18 cellular contexts compared by ENCODE assay signal in genomic region chr10:71262817-71263216, GRCh38. TPM values are rescaled to one million over a fixed set of nuclear protein-coding genes. Genes with fewer than 3 reads are reported as not detected.
A peak's percentile ranks its signal among the peaks of the same experiment; 100 is the strongest.
DNase-seq lines count a peak whose midpoint lies in the region; ATAC-seq and TF ChIP-seq lines count a peak whose summit lies in the region.
"Had no signal": no experiment of that assay in that cellular context is flagged by ENCODE, and none has a peak within 500 bp of the region (broad histone marks: within the 10 kb centered on the region; RNA-seq: fewer than 3 reads in every experiment).

No MANE protein-coding gene starts in this region.

- peak overlapping the region; percentile 86 for H3K18ac ChIP-seq in trophoblast cell (ENCODE audit: low read length)

- H2AFZ ChIP-seq in trophoblast cell (ENCODE audit: insufficient read depth, low read length, poor library complexity): peak overlapping the region; percentile 58

- peaks cover 39% of the 10 kb centered on the region for H3K79me1 ChIP-seq in trophoblast cell (ENCODE audit: low read length)

- no peak overlapping the region for H3K9ac ChIP-seq in BLaER1
- H3K9ac ChIP-seq in trophoblast cell (ENCODE audit: low read length): no peak overlapping the region

- H2AK5ac ChIP-seq in trophoblast cell (ENCODE audit: low read length): peak overlapping the region; percentile 92

- intact Hi-C loops in vagina (cut with DNase I): loop anchor here (10.0 kb wide), 1 partner anchor 48 kb away; the partner anchor contains the start of gene UNC5B

- CTCF ChIA-PET in RWPE1 (lab: Yijun Ruan, JAX): no interaction called here

- H3K14ac ChIP-seq in trophoblast cell (ENCODE audit: low read length): peak overlapping the region; percentile 74

- no peak overlapping the region for H3K23ac ChIP-seq in trophoblast cell (ENCODE audit: low read length)

- H3K9me3 ChIP-seq in BLaER1: no peaks in the 10 kb centered on the region
- no peaks in the 10 kb centered on the region for H3K9me3 ChIP-seq in right atrium auricular region
- no peaks in the 10 kb centered on the region for H3K9me3 ChIP-seq in trophoblast cell (ENCODE audit: insufficient read depth, low read depth, low read length)
- H3K9me3 ChIP-seq in vagina: no peaks in the 10 kb centered on the region
- H3K9me3 ChIP-seq: suprapubic skin had no signal

- no peak for TF ChIP-seq POLR2A in vagina (IDR thresholded peaks at IDR 0.05)

- peak overlapping the region; percentile 93 for H4K91ac ChIP-seq in trophoblast cell (ENCODE audit: low read depth, low read length)

- H2BK12ac ChIP-seq in trophoblast cell (ENCODE audit: low read length): peak overlapping the region; percentile 76

- peak overlapping the region; percentile 87 for H2BK120ac ChIP-seq in trophoblast cell (ENCODE audit: insufficient read depth, low read length, poor library complexity)

- POLR2A ChIA-PET in RWPE1 (lab: Yijun Ruan, JAX; ENCODE audit: low non-redundant PET): no interaction called here

- peaks cover 19% of the 10 kb centered on the region for H3K79me2 ChIP-seq in trophoblast cell (ENCODE audit: control insufficient read depth, insufficient read depth, low read length, poor library complexity)

- H3K4me2 ChIP-seq in BLaER1: peak overlapping the region; percentile 70
- H3K4me2 ChIP-seq in trophoblast cell (ENCODE audit: low read length): no peak overlapping the region

- no peak for ATAC-seq in HG02678 (IDR thresholded peaks at IDR 0.05; ENCODE audit: unreplicated experiment)
- ATAC-seq: activated CD4-positive, alpha-beta T cell treated with anti-CD3 and anti-CD28 coated beads for 36 hours; activated naive CD4-positive, alpha-beta T cell treated with anti-CD3 and anti-CD28 coated beads, Interleukin-2, amount 50 U/mL, for 72 hours had no signal

- H4K20me1 ChIP-seq in BLaER1: no peaks in the 10 kb centered on the region

- H4K8ac ChIP-seq in trophoblast cell (ENCODE audit: low read depth, low read length): peak overlapping the region; percentile 69

- peak overlapping the region; percentile 78 for H2BK5ac ChIP-seq in trophoblast cell (ENCODE audit: low read depth, low read length, poor library complexity)

- TF ChIP-seq CTCF in RWPE1 (conservative IDR thresholded peaks at IDR 0.05; ENCODE audit: low read depth): no peak
- no peak for TF ChIP-seq CTCF in right atrium auricular region (IDR thresholded peaks at IDR 0.05)
- no peak for TF ChIP-seq CTCF in vagina (IDR thresholded peaks at IDR 0.05)

- DNase-seq in RWPE1 (ENCODE audit: low spot score) (no peak), right atrium auricular region (ENCODE audit: low spot score) (no peak), trophoblast cell (no peak), vagina (ENCODE audit: extremely low spot score in 2 of 2) (no peak), HT-29 (ENCODE audit: low spot score) (no peak)
- DNase-seq: activated CD4-positive, alpha-beta T cell treated with anti-CD3 and anti-CD28 coated beads for 36 hours; CD4-positive, alpha-beta memory T cell; foreskin fibroblast; GF-D8; NCI-H187 treated with DMSO at 0.1 percent for 48 hours; NCI-H774; SHP77 treated with DMSO at 0.1 percent for 48 hours; T-helper 1 cell had no signal

- no peak overlapping the region for H3K27ac ChIP-seq in BLaER1
- H3K27ac ChIP-seq in RWPE1: peak overlapping the region; percentile 99
- peak overlapping the region; percentile 81 to 82 for H3K27ac ChIP-seq in right atrium auricular region
- H3K27ac ChIP-seq in trophoblast cell (ENCODE audit: low read depth, low read length): peak overlapping the region; percentile 73
- no peak overlapping the region for H3K27ac ChIP-seq in vagina
- H3K27ac ChIP-seq: suprapubic skin had no signal

- WGBS in trophoblast cell (ENCODE audit: extremely low coverage, insufficient coverage, insufficient read length): no CpG with 5 or more reads among the region's 5 CpGs

- no peak overlapping the region for H4K12ac ChIP-seq in trophoblast cell (ENCODE audit: low read depth, low read length)

- no peaks in the 10 kb centered on the region for H3K36me3 ChIP-seq in BLaER1
- no peaks in the 10 kb centered on the region for H3K36me3 ChIP-seq in right atrium auricular region
- H3K36me3 ChIP-seq in trophoblast cell (ENCODE audit: control insufficient read depth in 1 of 2, insufficient read depth in 2 of 2, low read length in 2 of 2): peaks cover 12 to 13% of the 10 kb centered on the region in 2 experiments
- H3K36me3 ChIP-seq in vagina: no peaks in the 10 kb centered on the region
- H3K36me3 ChIP-seq: suprapubic skin had no signal

- peak overlapping the region; percentile 57 for H3K4ac ChIP-seq in trophoblast cell (ENCODE audit: low read depth, low read length)

- H3K4me1 ChIP-seq in BLaER1 (peaks cover 82% of the 10 kb centered on the region), right atrium auricular region (peaks cover 0 to 90% of the 10 kb centered on the region in 2 donors), trophoblast cell (ENCODE audit: control insufficient read depth in 1 of 2, insufficient read depth in 2 of 2, low read length in 2 of 2) (peaks cover 53 to 74% of the 10 kb centered on the region in 2 experiments), vagina (peaks cover 69% of the 10 kb centered on the region)

- H3K27me3 ChIP-seq in BLaER1: no peaks in the 10 kb centered on the region
- H3K27me3 ChIP-seq in right atrium auricular region: no peaks in the 10 kb centered on the region
- H3K27me3 ChIP-seq in trophoblast cell (ENCODE audit: insufficient read depth, low read length): no peaks in the 10 kb centered on the region
- H3K27me3 ChIP-seq in vagina: no peaks in the 10 kb centered on the region
- H3K27me3 ChIP-seq: suprapubic skin had no signal

- H3K4me3 ChIP-seq in BLaER1 (no peak overlapping the region), right atrium auricular region (no peak overlapping the region), trophoblast cell (ENCODE audit: low read depth, low read length) (no peak overlapping the region), vagina (no peak overlapping the region)
- H3K4me3 ChIP-seq: suprapubic skin had no signal

RNA-seq across cellular contexts. Expression of gene UNC5B, which starts 50.4 kb away (rescaled TPM):
- total RNA-seq in right atrium auricular region (10 to 100 TPM; 10.9 to 29.2 TPM), vagina (24.3 TPM)
- polyA plus RNA-seq in trophoblast cell (2013): 54.7 and 55.5 TPM in 2 replicates
- total RNA-seq in HT-29 (2014; rRNA removed; shearing (Covaris generic)): 0.21 and 0.51 TPM in 2 replicates
- total RNA-seq: activated naive CD4-positive, alpha-beta T cell treated with anti-CD3 and anti-CD28 coated beads, Interleukin-2, amount 50 U/mL, for 72 hours; CD4-positive, alpha-beta memory T cell; OCI-LY7 had no signal
- polyA plus RNA-seq: CD4-positive, alpha-beta memory T cell had no signal

RNA-seq across cellular contexts. Expression of gene SLC29A3, which starts 56.2 kb away (rescaled TPM):
- total RNA-seq in right atrium auricular region (1 to 10 TPM; 1.8 to 2.9 TPM), vagina (7.6 TPM)
- polyA plus RNA-seq in trophoblast cell (2013): 6.4 and 6.8 TPM in 2 replicates
- 4.1 and 4.4 TPM in 2 replicates for total RNA-seq in HT-29 (2014; rRNA removed; shearing (Covaris generic))

Comparison
In these comparisons a context has a peak if more than half of its experiments do, and no peak if none do; other contexts are left out.
1. H3K27ac ChIP-seq: peak in RWPE1 (single experiment), right atrium auricular region (2 of 2) and trophoblast cell (single experiment); none in BLaER1 (single experiment) and vagina (single experiment).